ENCODE assay signal across 9 cellular contexts in the genomic region with DNA sequence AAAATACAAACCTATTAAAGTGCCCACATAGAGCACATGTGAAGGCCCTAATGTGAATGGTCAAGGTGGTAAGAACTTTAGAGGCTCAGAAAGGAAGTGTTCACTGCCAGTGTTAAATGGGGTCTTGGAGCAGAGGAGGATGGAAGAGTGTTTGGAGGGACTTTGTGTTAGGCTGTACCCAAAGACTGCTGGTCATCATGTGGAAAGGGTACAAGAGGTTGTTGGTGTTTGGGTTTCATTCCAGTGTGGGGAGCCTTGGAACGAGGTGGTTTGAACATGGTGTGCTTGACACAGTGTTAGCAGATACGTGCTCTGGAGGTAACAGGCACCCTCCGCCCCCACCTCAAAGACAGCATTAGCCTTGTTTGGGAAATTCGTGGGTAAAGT.
DNase-seq lines count a peak whose midpoint lies in the region; ATAC-seq and TF ChIP-seq lines count a peak whose summit lies in the region.
"Had no signal": no experiment of that assay in that cellular context is flagged by ENCODE, and none has a peak within 500 bp of the region (broad histone marks: within the 10 kb centered on the region; RNA-seq: fewer than 3 reads in every experiment).

No MANE protein-coding gene starts in this region.

- H3K27me3 Mint-ChIP-seq in mesothelial cell of epicardium (ENCODE audit: low read depth): no peaks in the 10 kb centered on the region

- no peak overlapping the region for H3K27ac ChIP-seq in duodenal mucosa (ENCODE audit: low read depth, low read length)
- H3K27ac ChIP-seq in tibial nerve: peak overlapping the region in 2 of 4 donors; percentile 47 to 60

- H3K4me1 Mint-ChIP-seq in mesothelial cell of epicardium: peaks cover 28% of the 10 kb centered on the region

- POLR2A ChIA-PET in BJ (lab: Charles Lee): no interaction called here

- H3K9ac ChIP-seq in duodenal mucosa (ENCODE audit: low read depth in 1 of 2, low read length in 2 of 2): peak overlapping the region; percentile 24 to 41

- H3K27me3 ChIP-seq in BJ (ENCODE audit: control insufficient read depth, insufficient read depth, low read length) (no peaks in the 10 kb centered on the region), duodenal mucosa (ENCODE audit: control insufficient read depth in 1 of 2, insufficient read depth in 2 of 2, low read length in 2 of 2) (no peaks in the 10 kb centered on the region), tibial nerve (no peaks in the 10 kb centered on the region)

- H3K27ac Mint-ChIP-seq in mesothelial cell of epicardium: peak overlapping the region; percentile 84

- DNase-seq in BJ (ENCODE audit: low read depth) (no peak), LNCaP clone FGC (ENCODE audit: low read depth) (no peak), mesothelial cell of epicardium (ENCODE audit: low spot score in 2 of 2, unreplicated experiment in 2 of 2) (no peak), NK-92 (lab: John Stamatoyannopoulos, UW; ENCODE audit: unreplicated experiment) (no peak), tibial nerve (ENCODE audit: low spot score in 2 of 2) (no peak)
- DNase-seq in stimulated activated CD4-positive, alpha-beta T cell treated with anti-CD3 and anti-CD28 coated beads, Interleukin-12 subunit alpha, Interleukin-12 subunit beta, amount 100 ng/mL, for 4 hours: no peak

- TF ChIP-seq EP300 in tibial nerve (IDR thresholded peaks at IDR 0.05): no peak

- no peaks in the 10 kb centered on the region for H3K36me3 Mint-ChIP-seq in mesothelial cell of epicardium
- H3K36me3 Mint-ChIP-seq: CD14-positive monocyte had no signal

- no peak for TF ChIP-seq CTCF in BJ (IDR thresholded peaks at IDR 0.05; ENCODE audit: insufficient read depth, low read depth, low read length)
- TF ChIP-seq CTCF in LNCaP clone FGC (IDR thresholded peaks at IDR 0.05; ENCODE audit: control insufficient read depth, extremely low read depth, insufficient read depth): no peak
- TF ChIP-seq CTCF in mesothelial cell of epicardium (IDR thresholded peaks at IDR 0.05; ENCODE audit: unreplicated experiment): no peak
- TF ChIP-seq CTCF in tibial nerve (IDR thresholded peaks at IDR 0.05): no peak

- no peaks in the 10 kb centered on the region for H3K9me3 Mint-ChIP-seq in mesothelial cell of epicardium
- H3K9me3 Mint-ChIP-seq: CD14-positive monocyte had no signal

- H3K4me3 Mint-ChIP-seq in mesothelial cell of epicardium: peak overlapping the region; percentile 42

- H3K4me1 ChIP-seq in duodenal mucosa (ENCODE audit: control insufficient read depth in 1 of 2, insufficient read depth in 2 of 2, low read length in 2 of 2) (peaks cover 21 to 33% of the 10 kb centered on the region in 2 donors), tibial nerve (peaks cover 0 to 87% (median 29%) of the 10 kb centered on the region in 4 donors)

- H3K4me3 ChIP-seq in BJ (ENCODE audit: low read depth, low read length) (0 out of 2 replicates have a peak overlapping the region, but pooled peaks have one; percentile 0), LNCaP clone FGC (ENCODE audit: low read depth, low read length) (peak overlapping the region; percentile 29), duodenal mucosa (ENCODE audit: low read depth in 1 of 2, low read length in 2 of 2) (peak overlapping the region in 1 of 2 donors; percentile 32), tibial nerve (no peak overlapping the region)

- 53% methylated on average over 4 of the region's 4 CpGs for WGBS in tibial nerve, 2 donors

- no peak for ATAC-seq in HG02885 (IDR thresholded peaks at IDR 0.05; ENCODE audit: poor library complexity, unreplicated experiment)

- H3K9me3 ChIP-seq in duodenal mucosa (ENCODE audit: control insufficient read depth in 1 of 2, low read length in 2 of 2) (no peaks in the 10 kb centered on the region), tibial nerve (no peaks in the 10 kb centered on the region)

- H3K36me3 ChIP-seq in BJ (ENCODE audit: control insufficient read depth, insufficient read depth, low read length) (no peaks in the 10 kb centered on the region), duodenal mucosa (ENCODE audit: control insufficient read depth in 1 of 2, insufficient read depth in 2 of 2, low read length in 2 of 2) (no peaks in the 10 kb centered on the region), tibial nerve (no peaks in the 10 kb centered on the region)

- CTCF ChIA-PET in BJ (lab: Yijun Ruan, JAX): interaction anchor here (0.6 to 1.0 kb wide), 12 partner anchors 10 to 452 kb away, joined by 3 to 8 read pairs (median 3); no protein-coding TSS in a partner anchor

- no peak for TF ChIP-seq POLR2A in tibial nerve (IDR thresholded peaks at IDR 0.05)

Comparison
In these comparisons a context has a peak if more than half of its experiments do, and no peak if none do; other contexts are left out.
1. H3K4me3 ChIP-seq: peak in BJ (single experiment) and LNCaP clone FGC (single experiment); none in tibial nerve (0 of 4).